In the genomic region with DNA sequence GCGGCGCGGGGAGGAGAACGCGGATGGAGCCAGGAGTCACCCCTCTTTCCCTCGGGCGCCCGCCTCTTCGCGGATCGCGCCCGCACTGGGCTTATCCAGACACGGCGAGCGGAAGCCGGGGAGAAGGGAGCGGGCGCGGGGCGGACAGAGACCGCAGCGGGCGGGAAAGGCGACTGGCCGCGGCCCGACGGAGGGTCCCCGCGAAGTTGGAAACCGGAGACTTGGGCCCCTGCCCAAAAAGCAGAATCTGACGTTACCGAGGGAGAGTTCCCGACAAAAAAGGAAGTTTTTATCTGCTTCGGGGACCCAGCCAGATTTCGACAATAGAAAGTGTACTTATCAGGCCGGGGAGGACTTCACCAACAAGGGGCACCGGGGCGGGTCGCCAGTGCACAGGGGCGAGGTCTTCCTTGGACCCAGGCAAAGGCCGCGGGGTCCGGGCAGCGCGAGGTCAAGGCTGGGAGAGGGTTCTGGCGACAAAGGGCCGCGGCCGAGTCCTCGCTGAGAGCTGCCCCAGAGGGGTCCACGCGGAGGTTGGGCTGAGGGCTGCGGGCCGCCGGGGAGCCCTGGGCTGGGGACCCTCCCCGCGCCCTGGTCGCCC, we compare ENCODE assay signal across 7 cellular contexts. TPM values are rescaled to one million over a fixed set of nuclear protein-coding genes. Genes with fewer than 3 reads are reported as not detected.
DNase-seq lines count a peak whose midpoint lies in the region; ATAC-seq and TF ChIP-seq lines count a peak whose summit lies in the region.

No MANE protein-coding gene starts in this region.

- H3K4me1 ChIP-seq in HAP-1, result 0 out of 2 replicates have a peak, but pooled peaks cover 4% of the 10 kb centered on the region
- no peaks in the 10 kb centered on the region for H3K4me1 ChIP-seq in cardiac muscle cell (ENCODE audit: low read depth)
- H3K4me1 ChIP-seq in psoas muscle, result peaks cover 11% of the 10 kb centered on the region

- H3K4me3 Mint-ChIP-seq in activated CD4-positive, alpha-beta memory T cell treated with anti-CD3 and anti-CD28 coated beads, Interleukin-2, amount 10 ng/mL, durations not matched to agents 7 days and 5 days, result peak overlapping the region; percentile 65

- ATAC-seq in psoas muscle (peak in 3 of 4 donors; percentile 33 to 60 (median 39)), HG02678 (IDR thresholded peaks at IDR 0.05; ENCODE audit: unreplicated experiment) (no peak)

- H3K4me1 Mint-ChIP-seq in activated CD4-positive, alpha-beta memory T cell treated with anti-CD3 and anti-CD28 coated beads, Interleukin-2, amount 10 ng/mL, durations not matched to agents 7 days and 5 days, result peaks cover 16% of the 10 kb centered on the region

- in situ Hi-C loops in HAP-1 (cut with MboI; ENCODE audit: low sequenced_read_pairs), result no loop called here

- CTCF ChIA-PET in activated CD4-positive, alpha-beta memory T cell treated with anti-CD3 and anti-CD28 coated beads, Interleukin-2, amount 10 ng/mL, durations not matched to agents 7 days and 5 days (lab: Charles Lee), result interaction anchor here (1.3 to 3.0 kb wide), 6 partner anchors 25 to 129 kb away, joined by 3 to 21 read pairs (median 10); no protein-coding TSS in a partner anchor

- H3K27me3 Mint-ChIP-seq in activated CD4-positive, alpha-beta memory T cell treated with anti-CD3 and anti-CD28 coated beads, Interleukin-2, amount 10 ng/mL, durations not matched to agents 7 days and 5 days, result peaks cover 57% of the 10 kb centered on the region

- no peaks in the 10 kb centered on the region for H3K36me3 Mint-ChIP-seq in activated CD4-positive, alpha-beta memory T cell treated with anti-CD3 and anti-CD28 coated beads, Interleukin-2, amount 10 ng/mL, durations not matched to agents 7 days and 5 days (ENCODE audit: low read depth)

- H3K9me3 Mint-ChIP-seq in activated CD4-positive, alpha-beta memory T cell treated with anti-CD3 and anti-CD28 coated beads, Interleukin-2, amount 10 ng/mL, durations not matched to agents 7 days and 5 days, result no peaks in the 10 kb centered on the region

- TF ChIP-seq CTCF in cardiac muscle cell (IDR thresholded peaks at IDR 0.05; ENCODE audit: low read depth, low read length) (no peak), psoas muscle (IDR thresholded peaks at IDR 0.05) (no peak)

- no peak overlapping the region for H3K27ac ChIP-seq in cardiac muscle cell
- peak overlapping the region; percentile 82 for H3K27ac ChIP-seq in psoas muscle

- WGBS in psoas muscle, 3 donors, result 0 to 1% (median 1%) methylated on average over 42 to 60 of the region's 60 CpGs

- no peak overlapping the region for H3K27ac Mint-ChIP-seq in activated CD4-positive, alpha-beta memory T cell treated with anti-CD3 and anti-CD28 coated beads, Interleukin-2, amount 10 ng/mL, durations not matched to agents 7 days and 5 days

- peak overlapping the region; percentile 34 for H3K4me3 ChIP-seq in HAP-1
- H3K4me3 ChIP-seq in cardiac muscle cell, result peak overlapping the region; percentile 27
- peak overlapping the region; percentile 91 for H3K4me3 ChIP-seq in psoas muscle

- H3K36me3 ChIP-seq in HAP-1 (replicated peaks) (no peaks in the 10 kb centered on the region), cardiac muscle cell (no peaks in the 10 kb centered on the region), psoas muscle (ENCODE audit: insufficient read depth in 1 of 2, low read depth in 1 of 2) (no peaks in the 10 kb centered on the region)

- POLR2A ChIA-PET in activated CD4-positive, alpha-beta memory T cell treated with anti-CD3 and anti-CD28 coated beads, Interleukin-2, amount 10 ng/mL, durations not matched to agents 7 days and 5 days (lab: Charles Lee), result interaction anchor here (0.8 to 1.6 kb wide), 6 partner anchors 12 to 28 kb away, joined by 3 to 14 read pairs (median 4); no protein-coding TSS in a partner anchor

- intact Hi-C loops in psoas muscle (cut with DNase I), result loop anchor here (2.0 to 5.0 kb wide), 3 partner anchors 24 to 63 kb away; no protein-coding TSS in a partner anchor

- no peak for DNase-seq in HAP-1 (ENCODE audit: low spot score in 2 of 2)
- peak; percentile 28 for DNase-seq in activated CD4-positive, alpha-beta memory T cell treated with anti-CD3 and anti-CD28 coated beads, Interleukin-2, amount 10 ng/mL, durations not matched to agents 7 days and 5 days
- peak in 1 of 2 donors; percentile 32 for DNase-seq in cardiac muscle cell (ENCODE audit: low read depth in 1 of 2, low spot score in 1 of 2)
- peak in 1 of 2 donors; percentile 35 for DNase-seq in psoas muscle
- no peak for DNase-seq in NCI-H2081 (lab: John Stamatoyannopoulos, UW)
- no peak for DNase-seq in stimulated activated naive CD4-positive, alpha-beta T cell treated with Interleukin-2 at 50 U/mL for 16 hours (lab: John Stamatoyannopoulos, UW)

- peaks cover 2% of the 10 kb centered on the region; the same call in 1 of the 2 replicates for H3K27me3 ChIP-seq in HAP-1 (ENCODE audit: low read depth)
- peaks cover 39% of the 10 kb centered on the region for H3K27me3 ChIP-seq in cardiac muscle cell
- H3K27me3 ChIP-seq in psoas muscle (ENCODE audit: insufficient read depth in 3 of 3, low read length in 2 of 3), result peaks cover 0 to 6% (median 4%) of the 10 kb centered on the region in 3 donors

- no peaks in the 10 kb centered on the region for H3K9me3 ChIP-seq in HAP-1
- no peaks in the 10 kb centered on the region for H3K9me3 ChIP-seq in cardiac muscle cell (ENCODE audit: low read depth)
- H3K9me3 ChIP-seq in psoas muscle, result no peaks in the 10 kb centered on the region

RNA-seq across cellular contexts. Expression of a gene that starts 0.5 kb away (rescaled TPM):
- total RNA-seq in activated CD4-positive, alpha-beta memory T cell treated with anti-CD3 and anti-CD28 coated beads, Interleukin-2, amount 10 ng/mL, durations not matched to agents 7 days and 5 days, result under 1 TPM; 0.25 to 0.65 TPM
- total RNA-seq in cardiac muscle cell (0.11 and 1.0 TPM in 2 replicates), psoas muscle (10 to 100 TPM in 3 of 4 donors, 1 to 10 TPM in 1; 8.1 to 17.8 (median 13.0) TPM)
- polyA plus RNA-seq in cardiac muscle cell (0.27 and 0.88 TPM in 2 replicates), psoas muscle (1 to 10 TPM; 1.2 to 8.7 (median 7.6) TPM)

RNA-seq across cellular contexts. Expression of a gene that starts 45.3 kb away (rescaled TPM):
- total RNA-seq in activated CD4-positive, alpha-beta memory T cell treated with anti-CD3 and anti-CD28 coated beads, Interleukin-2, amount 10 ng/mL, durations not matched to agents 7 days and 5 days, result not detected
- total RNA-seq in cardiac muscle cell (7.3 and 7.7 TPM in 2 replicates), psoas muscle (1 to 10 TPM in 2 of 4 donors, under 1 TPM in 2; 0.18 to 1.7 (median 1.0) TPM)
- polyA plus RNA-seq in cardiac muscle cell (13.3 and 14.4 TPM in 2 replicates), psoas muscle (1 to 10 TPM; 1.2 to 1.6 (median 1.3) TPM)

RNA-seq across cellular contexts. Expression of a gene that starts 47.6 kb away (rescaled TPM):
- total RNA-seq in activated CD4-positive, alpha-beta memory T cell treated with anti-CD3 and anti-CD28 coated beads, Interleukin-2, amount 10 ng/mL, durations not matched to agents 7 days and 5 days, result not detected
- total RNA-seq in cardiac muscle cell (7.4 and 10.3 TPM in 2 replicates), psoas muscle (10 to 100 TPM in 3 of 4 donors, 1 to 10 TPM in 1; 9.5 to 14.6 (median 11.9) TPM)
- polyA plus RNA-seq in cardiac muscle cell (3.5 and 11.9 TPM in 2 replicates), psoas muscle (10 to 100 TPM in 1 of 3 donors, 1 to 10 TPM in 2; 6.4 to 12.6 (median 8.1) TPM)

RNA-seq across cellular contexts. Expression of a gene that starts 58.4 kb away (rescaled TPM):
- total RNA-seq in activated CD4-positive, alpha-beta memory T cell treated with anti-CD3 and anti-CD28 coated beads, Interleukin-2, amount 10 ng/mL, durations not matched to agents 7 days and 5 days, result 1 to 10 TPM; 3.1 to 4.0 TPM
- 0.99 TPM in 1 of 2 replicates, not detected in the other for total RNA-seq in cardiac muscle cell
- polyA plus RNA-seq in cardiac muscle cell, result not detected in 2 replicates
- 1 to 10 TPM in 2 of 4 donors, under 1 TPM in 2; 0.42 to 3.6 (median 0.88) TPM for total RNA-seq in psoas muscle
- polyA plus RNA-seq in psoas muscle, result under 1 TPM; 0.38 to 0.58 (median 0.53) TPM

Comparison
In these comparisons a context has a peak if more than half of its experiments do, and no peak if none do; other contexts are left out.
1. H3K4me3 ChIP-seq: peak in every context shown above with its lines; median percentile 91 in psoas muscle; 34 in HAP-1; 27 in cardiac muscle cell.